Comparison of ENCODE assay signal across 13 cellular contexts in the genomic region with DNA sequence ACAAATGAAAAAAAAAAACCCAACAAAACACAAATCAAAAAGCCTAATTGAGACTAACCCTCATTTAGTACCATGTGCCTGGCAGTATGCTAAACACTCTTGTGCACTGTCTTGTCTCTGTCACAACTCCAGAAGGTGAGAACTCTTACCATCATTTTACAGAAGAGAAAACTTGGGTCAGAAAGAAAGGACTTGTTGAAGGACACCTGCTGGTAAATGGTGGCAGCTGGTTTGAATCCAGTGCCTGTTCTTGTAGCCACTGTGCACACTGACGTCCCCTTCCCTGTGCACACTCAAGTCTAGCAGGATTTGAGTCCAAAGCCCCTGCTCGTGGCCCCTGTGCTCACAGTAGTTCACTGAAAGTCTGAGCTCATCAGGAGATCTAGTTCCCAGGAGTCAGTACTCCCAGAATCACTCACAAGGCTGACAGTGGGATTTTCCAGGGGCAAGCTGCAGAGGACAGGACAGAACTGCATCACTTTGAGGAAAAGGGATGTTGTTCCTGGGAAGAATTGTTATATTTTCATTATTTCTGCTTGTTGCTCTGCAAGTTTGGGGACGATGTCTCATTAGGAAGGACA. TPM values are rescaled to one million over a fixed set of nuclear protein-coding genes. Genes with fewer than 3 reads are reported as not detected.
DNase-seq lines count a peak whose midpoint lies in the region; ATAC-seq and TF ChIP-seq lines count a peak whose summit lies in the region.
"Had no signal": no experiment of that assay in that cellular context is flagged by ENCODE, and none has a peak within 500 bp of the region (broad histone marks: within the 10 kb centered on the region; RNA-seq: fewer than 3 reads in every experiment).

No MANE protein-coding gene starts in this region.

- no peaks in the 10 kb centered on the region for H3K36me3 ChIP-seq in neural progenitor cell
- H3K36me3 ChIP-seq: ascending aorta, HAP-1 had no signal

- H4K20me1 ChIP-seq in neural progenitor cell (ENCODE audit: low read depth) = no peaks in the 10 kb centered on the region

- H3K4me3 ChIP-seq in neural progenitor cell = no peak overlapping the region
- H3K4me3 ChIP-seq: ascending aorta, HAP-1, skin epidermis had no signal

- H3K9me3 Mint-ChIP-seq in activated naive CD4-positive, alpha-beta T cell treated with anti-CD3 and anti-CD28 coated beads for 36 hours = no peaks in the 10 kb centered on the region
- no peaks in the 10 kb centered on the region for H3K9me3 Mint-ChIP-seq in stimulated activated memory B cell treated with anti-CD40 and anti-IgM and Interleukin-4, amounts not matched to agents 10 μg/mL and 1 μg/mL and 100 μg/mL, for 72 hours
- H3K9me3 Mint-ChIP-seq in neural progenitor cell = no peaks in the 10 kb centered on the region

- H3K79me2 ChIP-seq in neural progenitor cell (ENCODE audit: low read depth) = no peaks in the 10 kb centered on the region

- no peaks in the 10 kb centered on the region for H3K9me3 ChIP-seq in neural progenitor cell (ENCODE audit: low read depth)
- H3K9me3 ChIP-seq: ascending aorta, HAP-1, SK-N-SH had no signal

- peak; percentile 45 for DNase-seq in activated naive CD4-positive, alpha-beta T cell treated with anti-CD3 and anti-CD28 coated beads for 36 hours
- no peak for DNase-seq in activated naive CD4-positive, alpha-beta T cell (lab: John Stamatoyannopoulos, UW)
- peak; percentile 41 for DNase-seq in NAMALWA (ENCODE audit: low spot score)
- DNase-seq in T-helper 9 cell = no peak
- no peak for DNase-seq in neural progenitor cell (ENCODE audit: low spot score)
- DNase-seq: NCI-H226, SK-N-SH had no signal

- H2AFZ ChIP-seq in neural progenitor cell (replicated peaks) = no peak overlapping the region

- TF ChIP-seq CTCF in neural progenitor cell (IDR thresholded peaks at IDR 0.05) = no peak

- intact Hi-C loops in activated naive CD4-positive, alpha-beta T cell treated with anti-CD3 and anti-CD28 coated beads for 36 hours (cut with micrococcal nuclease) = no loop called here

- H3K27me3 Mint-ChIP-seq in activated naive CD4-positive, alpha-beta T cell treated with anti-CD3 and anti-CD28 coated beads for 36 hours (ENCODE audit: low read depth) = no peaks in the 10 kb centered on the region
- no peaks in the 10 kb centered on the region for H3K27me3 Mint-ChIP-seq in stimulated activated memory B cell treated with anti-CD40 and anti-IgM and Interleukin-4, amounts not matched to agents 10 μg/mL and 1 μg/mL and 100 μg/mL, for 72 hours
- peaks cover 2% of the 10 kb centered on the region for H3K27me3 Mint-ChIP-seq in neural progenitor cell (ENCODE audit: insufficient read depth, low read depth)

- CTCF ChIA-PET in activated naive CD4-positive, alpha-beta T cell treated with anti-CD3 and anti-CD28 coated beads for 36 hours (lab: Charles Lee) = interaction anchor here (0.5 to 6.7 kb wide), 12 partner anchors 10 to 421 kb away, joined by 3 to 83 read pairs (median 5); a partner anchor contains a TSS

- peaks cover 45% of the 10 kb centered on the region for H3K4me1 Mint-ChIP-seq in activated naive CD4-positive, alpha-beta T cell treated with anti-CD3 and anti-CD28 coated beads for 36 hours (ENCODE audit: low read depth)
- H3K4me1 Mint-ChIP-seq in stimulated activated memory B cell treated with anti-CD40 and anti-IgM and Interleukin-4, amounts not matched to agents 10 μg/mL and 1 μg/mL and 100 μg/mL, for 72 hours = peaks cover 57% of the 10 kb centered on the region
- H3K4me1 Mint-ChIP-seq in neural progenitor cell = peaks cover 3% of the 10 kb centered on the region

- H3K36me3 Mint-ChIP-seq in activated naive CD4-positive, alpha-beta T cell treated with anti-CD3 and anti-CD28 coated beads for 36 hours (ENCODE audit: low read depth) = no peaks in the 10 kb centered on the region
- no peaks in the 10 kb centered on the region for H3K36me3 Mint-ChIP-seq in stimulated activated memory B cell treated with anti-CD40 and anti-IgM and Interleukin-4, amounts not matched to agents 10 μg/mL and 1 μg/mL and 100 μg/mL, for 72 hours
- no peaks in the 10 kb centered on the region for H3K36me3 Mint-ChIP-seq in neural progenitor cell

- H3K9ac ChIP-seq in neural progenitor cell = no peak overlapping the region
- H3K9ac ChIP-seq: SK-N-SH had no signal

- no peaks in the 10 kb centered on the region for H3F3A ChIP-seq in neural progenitor cell (ENCODE audit: low read depth)

- ATAC-seq in GM21529 (IDR thresholded peaks at IDR 0.05; ENCODE audit: unreplicated experiment) (peak; percentile 48), GM19397 (IDR thresholded peaks at IDR 0.05; ENCODE audit: unreplicated experiment) (no peak)
- ATAC-seq in stimulated activated memory B cell treated with anti-CD40 and anti-IgM and Interleukin-4, amounts not matched to agents 10 μg/mL and 1 μg/mL and 100 μg/mL, for 72 hours = no peak

- H3K4me2 ChIP-seq in neural progenitor cell = no peak overlapping the region
- H3K4me2 ChIP-seq: SK-N-SH had no signal

- H3K27ac Mint-ChIP-seq in activated naive CD4-positive, alpha-beta T cell treated with anti-CD3 and anti-CD28 coated beads for 36 hours = peak overlapping the region; percentile 2
- peak overlapping the region; percentile 92 for H3K27ac Mint-ChIP-seq in stimulated activated memory B cell treated with anti-CD40 and anti-IgM and Interleukin-4, amounts not matched to agents 10 μg/mL and 1 μg/mL and 100 μg/mL, for 72 hours
- no peak overlapping the region for H3K27ac Mint-ChIP-seq in neural progenitor cell

- no peak overlapping the region for H3K27ac ChIP-seq in neural progenitor cell
- H3K27ac ChIP-seq: ascending aorta had no signal

- no peaks in the 10 kb centered on the region for H3K4me1 ChIP-seq in neural progenitor cell
- H3K4me1 ChIP-seq: ascending aorta had no signal

- H3K27me3 ChIP-seq in neural progenitor cell = no peaks in the 10 kb centered on the region
- H3K27me3 ChIP-seq: ascending aorta had no signal

- no peak overlapping the region for H3K4me3 Mint-ChIP-seq in activated naive CD4-positive, alpha-beta T cell treated with anti-CD3 and anti-CD28 coated beads for 36 hours
- H3K4me3 Mint-ChIP-seq in stimulated activated memory B cell treated with anti-CD40 and anti-IgM and Interleukin-4, amounts not matched to agents 10 μg/mL and 1 μg/mL and 100 μg/mL, for 72 hours = no peak overlapping the region
- no peak overlapping the region for H3K4me3 Mint-ChIP-seq in neural progenitor cell

RNA-seq across cellular contexts. Expression of a gene that starts 43.0 kb away (rescaled TPM):
- 10 to 100 TPM; 85.6 to 96.3 TPM for total RNA-seq in activated naive CD4-positive, alpha-beta T cell treated with anti-CD3 and anti-CD28 coated beads for 36 hours
- total RNA-seq in neural progenitor cell (ENCODE audit: low replicate concordance) = 184 and 306 TPM in 2 replicates

RNA-seq across cellular contexts. Expression of a gene that starts 53.5 kb away (rescaled TPM):
- total RNA-seq in activated naive CD4-positive, alpha-beta T cell treated with anti-CD3 and anti-CD28 coated beads for 36 hours = 100 to 1,000 TPM; 141 to 142 TPM
- total RNA-seq in neural progenitor cell (ENCODE audit: low replicate concordance) = 35.6 and 40.6 TPM in 2 replicates

Comparison
In these comparisons a context has a peak if more than half of its experiments do, and no peak if none do; other contexts are left out.
1. DNase-seq: peak in activated naive CD4-positive, alpha-beta T cell treated with anti-CD3 and anti-CD28 coated beads for 36 hours (single experiment) and NAMALWA (single experiment); none in activated naive CD4-positive, alpha-beta T cell (0 of 4), T-helper 9 cell (single experiment) and neural progenitor cell (single experiment).